Comparison of ENCODE assay signal across 1 cellular context in genomic region chr2:9310827-9311226, GRCh38.
TF ChIP-seq lines count a peak whose summit lies in the region.

No MANE protein-coding gene starts in this region.

TF ChIP-seq in HCT116, 20 proteins besides CTCF, POLR2A, EP300 and RAD21 (continued from another document):
- no peak for TF ChIP-seq REST (IDR thresholded peaks at IDR 0.05; ENCODE audit: low read depth)
- no peak for TF ChIP-seq MAX (IDR thresholded peaks at IDR 0.05)
- no peak for TF ChIP-seq TCF7L2 (IDR thresholded peaks at IDR 0.05; ENCODE audit: borderline replicate concordance, extremely low read depth, insufficient read depth, insufficient read length)
- no peak for TF ChIP-seq EZH2phosphoT487 (IDR thresholded peaks at IDR 0.05; ENCODE audit: borderline replicate concordance)
- no peak for TF ChIP-seq ELF1 (IDR thresholded peaks at IDR 0.05; ENCODE audit: borderline replicate concordance, low read depth)
- no peak for TF ChIP-seq CBX3 (IDR thresholded peaks at IDR 0.05; ENCODE audit: low read depth)
- TF ChIP-seq ZNF274 (IDR thresholded peaks at IDR 0.05; ENCODE audit: low read depth, low read length): no peak
- TF ChIP-seq YY1 (IDR thresholded peaks at IDR 0.05; ENCODE audit: extremely low read depth, insufficient replicate concordance, low read depth, low read length): no peak
- TF ChIP-seq JUND (IDR thresholded peaks at IDR 0.05): no peak
- TF ChIP-seq ATF3 (IDR thresholded peaks at IDR 0.05): no peak
- TF ChIP-seq CEBPB (IDR thresholded peaks at IDR 0.05; ENCODE audit: low read depth): no peak
- TF ChIP-seq ZBTB33 (IDR thresholded peaks at IDR 0.05; ENCODE audit: extremely low read depth, insufficient replicate concordance, low read length): no peak
- no peak for TF ChIP-seq SP1 (IDR thresholded peaks at IDR 0.05; ENCODE audit: low read depth)
- no peak for TF ChIP-seq ZFX (IDR thresholded peaks at IDR 0.05)
